8 cellular contexts compared by ENCODE assay signal in genomic region chr22:17213976-17214375, GRCh38.
DNase-seq lines count a peak whose midpoint lies in the region; ATAC-seq and TF ChIP-seq lines count a peak whose summit lies in the region.

No MANE protein-coding gene starts in this region.

- ATAC-seq in GM18909 (IDR thresholded peaks at IDR 0.05; ENCODE audit: poor library complexity, unreplicated experiment), result no peak

- no peak for DNase-seq in GM12864 (ENCODE audit: low read depth)
- peak; percentile 2 for DNase-seq in NCI-H748 treated with DMSO at 0.1 percent for 48 hours (lab: John Stamatoyannopoulos, UW)
- peak; percentile 52 for DNase-seq in activated naive CD4-positive, alpha-beta T cell treated with Interleukin-2 at 50 U/mL for 16 hours
- DNase-seq in iris pigment epithelial cell (ENCODE audit: low read depth), result peak; percentile 54
- DNase-seq in stimulated activated CD8-positive, alpha-beta memory T cell treated with anti-CD3 and anti-CD28 coated beads, Interleukin-15, amount 100 ng/mL, for 1 hour (ENCODE audit: low read depth), result peak; percentile 19
- DNase-seq in DMS79 treated with DMSO at 0.1 percent for 48 hours (lab: John Stamatoyannopoulos, UW), result no peak
- DNase-seq in superior temporal gyrus (ENCODE audit: extremely low spot score), result no peak

- H3K4me3 ChIP-seq in GM12864 (ENCODE audit: low read depth, low read length), result no peak overlapping the region

- TF ChIP-seq CTCF in GM12864 (IDR thresholded peaks at IDR 0.05; ENCODE audit: low read depth, low read length, missing control alignments), result peak; percentile 53

Comparison
In these comparisons a context has a peak if more than half of its experiments do, and no peak if none do; other contexts are left out.
1. DNase-seq: peak in NCI-H748 treated with DMSO at 0.1 percent for 48 hours (single experiment), activated naive CD4-positive, alpha-beta T cell treated with Interleukin-2 at 50 U/mL for 16 hours (single experiment), iris pigment epithelial cell (single experiment) and stimulated activated CD8-positive, alpha-beta memory T cell treated with anti-CD3 and anti-CD28 coated beads, Interleukin-15, amount 100 ng/mL, for 1 hour (single experiment); none in GM12864 (single experiment), DMS79 treated with DMSO at 0.1 percent for 48 hours (single experiment) and superior temporal gyrus (single experiment).